24 cellular contexts compared by ENCODE assay signal in the genomic region with DNA sequence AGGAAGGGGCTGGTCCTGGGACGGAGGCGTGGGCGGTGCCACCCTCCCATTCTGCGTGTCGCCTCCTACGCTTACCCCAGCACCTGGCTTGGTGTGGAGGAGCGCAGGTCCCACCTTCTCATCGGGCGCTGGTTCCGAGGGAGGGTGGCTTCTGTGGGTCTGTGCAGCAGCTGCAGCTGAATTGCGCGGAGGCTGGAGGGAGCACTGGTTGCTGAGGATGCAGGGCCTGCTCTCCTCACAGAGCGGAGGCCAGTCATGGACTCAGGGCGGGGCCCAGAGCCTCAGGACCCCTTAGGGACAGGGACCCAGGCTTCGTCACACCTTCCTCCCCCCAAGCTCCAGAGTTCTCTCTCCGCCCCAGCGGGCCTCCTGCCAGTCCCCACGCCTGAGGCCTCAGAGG.
"Had no signal": no experiment of that assay in that cellular context is flagged by ENCODE, and none has a peak within 500 bp of the region (broad histone marks: within the 10 kb centered on the region; RNA-seq: fewer than 3 reads in every experiment).

No MANE protein-coding gene starts in this region.

- H3K9me3 Mint-ChIP-seq: natural killer cell treated with Interleukin-12 subunit alpha and Interleukin-12 subunit beta and Interleukin-15 and Interleukin-18, amount 100 ng/mL, for 72 hours; stimulated activated naive CD8-positive, alpha-beta T cell treated with anti-CD3 and anti-CD28 coated beads, Interleukin-15, amount 100 ng/mL, for 72 hours had no signal

- H3K4me1 Mint-ChIP-seq: endodermal cell; neural crest cell; stimulated activated naive CD8-positive, alpha-beta T cell treated with anti-CD3 and anti-CD28 coated beads, Interleukin-15, amount 100 ng/mL, for 72 hours had no signal

- H3K4me1 ChIP-seq: colonic mucosa, gastrocnemius medialis, left lung, prostate gland, sigmoid colon, suprapubic skin, transverse colon, uterus had no signal

- H3K36me3 Mint-ChIP-seq: natural killer cell treated with Interleukin-12 subunit alpha and Interleukin-12 subunit beta and Interleukin-15 and Interleukin-18, amount 100 ng/mL, for 72 hours had no signal

- H3K9me3 ChIP-seq: colonic mucosa, gastrocnemius medialis, prostate gland, suprapubic skin, transverse colon, uterus had no signal

- H3K27me3 ChIP-seq: colonic mucosa, gastrocnemius medialis, left lung, sigmoid colon, suprapubic skin, transverse colon, uterus had no signal

- H3K4me3 Mint-ChIP-seq: dendritic cell treated with granulocyte-macrophage colony-stimulating factor and Interleukin-4, amounts not matched to agents 40 ng/mL and 50 ng/mL, for 4 days; endodermal cell; natural killer cell treated with Interleukin-12 subunit alpha and Interleukin-12 subunit beta and Interleukin-15 and Interleukin-18, amount 100 ng/mL, for 72 hours; neural crest cell; stimulated activated naive CD8-positive, alpha-beta T cell treated with anti-CD3 and anti-CD28 coated beads, Interleukin-15, amount 100 ng/mL, for 72 hours had no signal

- H3K4me3 ChIP-seq: colonic mucosa, gastrocnemius medialis, left lung, prostate gland, sigmoid colon, suprapubic skin, transverse colon, uterus had no signal

- H3K27me3 Mint-ChIP-seq: dendritic cell treated with granulocyte-macrophage colony-stimulating factor and Interleukin-4, amounts not matched to agents 40 ng/mL and 50 ng/mL, for 4 days; natural killer cell treated with Interleukin-12 subunit alpha and Interleukin-12 subunit beta and Interleukin-15 and Interleukin-18, amount 100 ng/mL, for 72 hours; stimulated activated naive CD8-positive, alpha-beta T cell treated with anti-CD3 and anti-CD28 coated beads, Interleukin-15, amount 100 ng/mL, for 72 hours had no signal

- H3K27ac ChIP-seq: colonic mucosa, epithelial cell of prostate, gastrocnemius medialis, left lung, prostate gland, sigmoid colon, suprapubic skin, transverse colon, uterus had no signal

- H3K27ac Mint-ChIP-seq: dendritic cell treated with granulocyte-macrophage colony-stimulating factor and Interleukin-4, amounts not matched to agents 40 ng/mL and 50 ng/mL, for 4 days; endodermal cell; natural killer cell treated with Interleukin-12 subunit alpha and Interleukin-12 subunit beta and Interleukin-15 and Interleukin-18, amount 100 ng/mL, for 72 hours had no signal

- H3K36me3 ChIP-seq: colonic mucosa, gastrocnemius medialis, left lung, prostate gland, sigmoid colon, suprapubic skin, transverse colon, uterus had no signal

- DNase-seq: central memory CD4-positive, alpha-beta T cell; colonic mucosa; effector CD8-positive, alpha-beta T cell; endodermal cell; foreskin fibroblast; gastrocnemius medialis; head of caudate nucleus; mammary epithelial cell; nucleus accumbens; sigmoid colon; stimulated activated CD4-positive, alpha-beta T cell treated with anti-CD3 and anti-CD28 coated beads, Interleukin-2, amount 100 ng/mL, for 24 hours; stimulated activated CD4-positive, alpha-beta T cell treated with anti-CD3 and anti-CD28 coated beads, Interleukin-4, amount 100 ng/mL, for 24 hours; stimulated activated naive CD4-positive, alpha-beta T cell; stimulated activated naive CD8-positive, alpha-beta T cell treated with anti-CD3 and anti-CD28 coated beads, Interleukin-15, amount 100 ng/mL, for 72 hours; transverse colon; uterus had no signal

- ATAC-seq: esophagus mucosa; gastrocnemius medialis; left lung; stimulated activated naive CD8-positive, alpha-beta T cell treated with anti-CD3 and anti-CD28 coated beads, Interleukin-15, amount 100 ng/mL, for 72 hours had no signal
